In the genomic region with DNA sequence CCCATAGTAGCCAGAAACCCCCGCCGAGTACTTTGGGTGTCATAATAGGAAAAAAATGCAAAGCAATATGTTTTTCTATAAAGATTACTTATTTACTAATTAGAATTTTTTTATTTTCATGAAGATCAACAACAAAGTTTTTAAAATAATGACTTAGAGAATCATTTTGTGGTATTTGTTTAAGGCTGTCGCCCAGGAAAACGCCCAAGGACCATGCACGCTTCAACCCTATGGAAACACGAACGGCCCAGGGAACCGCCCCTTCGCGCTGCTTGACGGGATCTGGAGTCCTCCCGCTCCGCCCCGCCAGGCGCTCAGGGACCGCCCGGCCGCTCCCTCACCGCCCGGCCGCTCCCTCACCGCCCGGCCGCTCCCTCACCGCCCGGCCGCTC, we compare ENCODE assay signal across 1 cellular context.
TF ChIP-seq lines count a peak whose summit lies in the region.

No MANE protein-coding gene starts in this region.

TF ChIP-seq in GM23338, 12 proteins besides CTCF, POLR2A, EP300 and RAD21 (continued from another document):
- TF ChIP-seq EZH2phosphoT487 (IDR thresholded peaks at IDR 0.05; ENCODE audit: unreplicated experiment) (no peak), ZNF114 (CRISPR knock-in tag; IDR thresholded peaks at IDR 0.05) (no peak)
- TF ChIP-seq, protein P1, sequence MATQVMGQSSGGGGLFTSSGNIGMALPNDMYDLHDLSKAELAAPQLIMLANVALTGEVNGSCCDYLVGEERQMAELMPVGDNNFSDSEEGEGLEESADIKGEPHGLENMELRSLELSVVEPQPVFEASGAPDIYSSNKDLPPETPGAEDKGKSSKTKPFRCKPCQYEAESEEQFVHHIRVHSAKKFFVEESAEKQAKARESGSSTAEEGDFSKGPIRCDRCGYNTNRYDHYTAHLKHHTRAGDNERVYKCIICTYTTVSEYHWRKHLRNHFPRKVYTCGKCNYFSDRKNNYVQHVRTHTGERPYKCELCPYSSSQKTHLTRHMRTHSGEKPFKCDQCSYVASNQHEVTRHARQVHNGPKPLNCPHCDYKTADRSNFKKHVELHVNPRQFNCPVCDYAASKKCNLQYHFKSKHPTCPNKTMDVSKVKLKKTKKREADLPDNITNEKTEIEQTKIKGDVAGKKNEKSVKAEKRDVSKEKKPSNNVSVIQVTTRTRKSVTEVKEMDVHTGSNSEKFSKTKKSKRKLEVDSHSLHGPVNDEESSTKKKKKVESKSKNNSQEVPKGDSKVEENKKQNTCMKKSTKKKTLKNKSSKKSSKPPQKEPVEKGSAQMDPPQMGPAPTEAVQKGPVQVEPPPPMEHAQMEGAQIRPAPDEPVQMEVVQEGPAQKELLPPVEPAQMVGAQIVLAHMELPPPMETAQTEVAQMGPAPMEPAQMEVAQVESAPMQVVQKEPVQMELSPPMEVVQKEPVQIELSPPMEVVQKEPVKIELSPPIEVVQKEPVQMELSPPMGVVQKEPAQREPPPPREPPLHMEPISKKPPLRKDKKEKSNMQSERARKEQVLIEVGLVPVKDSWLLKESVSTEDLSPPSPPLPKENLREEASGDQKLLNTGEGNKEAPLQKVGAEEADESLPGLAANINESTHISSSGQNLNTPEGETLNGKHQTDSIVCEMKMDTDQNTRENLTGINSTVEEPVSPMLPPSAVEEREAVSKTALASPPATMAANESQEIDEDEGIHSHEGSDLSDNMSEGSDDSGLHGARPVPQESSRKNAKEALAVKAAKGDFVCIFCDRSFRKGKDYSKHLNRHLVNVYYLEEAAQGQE (IDR thresholded peaks at IDR 0.05; ENCODE audit: unreplicated experiment), result no peak
